Comparison of ENCODE assay signal across 22 cellular contexts in genomic region chr3:164095949-164096348, GRCh38.
"Had no signal": no experiment of that assay in that cellular context is flagged by ENCODE, and none has a peak within 500 bp of the region (broad histone marks: within the 10 kb centered on the region; RNA-seq: fewer than 3 reads in every experiment).

No MANE protein-coding gene starts in this region.

- H3K36me3 ChIP-seq: esophagus squamous epithelium, gastrocnemius medialis, heart right ventricle, left lung, lower lobe of right lung had no signal

- H3K27me3 ChIP-seq: esophagus squamous epithelium, gastrocnemius medialis, heart right ventricle, left lung had no signal

- ATAC-seq: effector memory CD8-positive, alpha-beta T cell; esophagus mucosa; gastrocnemius medialis; heart right ventricle; left cardiac atrium; left lung; left ventricle myocardium superior; lower lobe of right lung; mucosa of descending colon had no signal

- H3K4me3 ChIP-seq: esophagus squamous epithelium, gastrocnemius medialis, heart right ventricle, left lung, lower lobe of right lung, mucosa of descending colon had no signal

- DNase-seq: cortex of kidney; effector CD8-positive, alpha-beta T cell; effector memory CD8-positive, alpha-beta T cell; endodermal cell; erythroblast; esophagus squamous epithelium; foreskin fibroblast; foreskin melanocyte; gastrocnemius medialis; glutamatergic neuron; head of caudate nucleus; heart right ventricle; hippocampal formation; left cardiac atrium; left lung; left ventricle myocardium superior; lower lobe of right lung; mesenchymal stem cell; mucosa of descending colon; naive B cell had no signal

- H3K9me3 ChIP-seq: esophagus squamous epithelium, gastrocnemius medialis, left lung, lower lobe of right lung, mucosa of descending colon had no signal

- H3K27ac ChIP-seq: epithelial cell of prostate, esophagus squamous epithelium, gastrocnemius medialis, heart right ventricle, left lung, lower lobe of right lung had no signal

- H3K4me1 ChIP-seq: esophagus squamous epithelium, gastrocnemius medialis, heart right ventricle, left lung, lower lobe of right lung had no signal
